Comparison of ENCODE assay signal across 8 cellular contexts in genomic region chr19:20664342-20664916, GRCh38. TPM values are rescaled to one million over a fixed set of nuclear protein-coding genes. Genes with fewer than 3 reads are reported as not detected.
DNase-seq lines count a peak whose midpoint lies in the region; ATAC-seq, FAIRE-seq and TF ChIP-seq lines count a peak whose summit lies in the region.
"Not testable (repeated sequence)": the region's sequence is repeated elsewhere in the genome, so short reads cannot be mapped to it uniquely, and the experiment has no call there.
"Had no signal": no experiment of that assay in that cellular context is flagged by ENCODE, and none has a peak within 500 bp of the region (broad histone marks: within the 10 kb centered on the region; RNA-seq: fewer than 3 reads in every experiment).

No MANE protein-coding gene starts in this region.

- TF ChIP-seq CTCF in SU-DHL-6 (IDR thresholded peaks at IDR 0.05; ENCODE audit: insufficient read depth, low read length, poor library complexity, severe bottlenecking); HepG2 (CRISPR knock-in tag; IDR thresholded peaks at IDR 0.05); osteoblast (IDR thresholded peaks at IDR 0.05; ENCODE audit: extremely low read depth, low read depth, low read length): not testable (repeated sequence)

- not testable (repeated sequence) for H3K9me3 ChIP-seq in SU-DHL-6 (ENCODE audit: insufficient read depth, low read length); osteoblast (ENCODE audit: low read depth, low read length)
- peaks cover 35% of the 10 kb centered on the region for H3K9me3 ChIP-seq in HepG2 (ENCODE audit: low read length)

- H3K27me3 ChIP-seq in SU-DHL-6 (ENCODE audit: low read length); HepG2 (ENCODE audit: control insufficient read depth in 1 of 2, insufficient read depth in 2 of 2, low read length in 2 of 2); osteoblast (ENCODE audit: insufficient read depth, low read length): not testable (repeated sequence)

- H3K79me2 ChIP-seq in SU-DHL-6 (ENCODE audit: insufficient read depth, low read length) (peaks cover 19% of the 10 kb centered on the region), HepG2 (ENCODE audit: insufficient read depth, low read length) (peaks cover 16% of the 10 kb centered on the region), osteoblast (ENCODE audit: insufficient read depth, low read length) (peaks cover 14% of the 10 kb centered on the region)

- TF ChIP-seq EP300 in HepG2 (IDR thresholded peaks at IDR 0.05; ENCODE audit: low read depth in 2 of 2, low read length in 2 of 2), result 0 out of 4 replicates have a peak, but pooled peaks of 1 of the 2 experiments have one; percentile 5
- not testable (repeated sequence) for TF ChIP-seq EP300 in HepG2 (CRISPR knock-in tag; IDR thresholded peaks at IDR 0.05; ENCODE audit: borderline replicate concordance)

- peak overlapping the region; percentile 59 for H3K4me3 Mint-ChIP-seq in activated naive CD4-positive, alpha-beta T cell treated with anti-CD3 and anti-CD28 coated beads for 36 hours
- peak overlapping the region; percentile 43 for H3K4me3 Mint-ChIP-seq in central memory CD8-positive, alpha-beta T cell
- H3K4me3 Mint-ChIP-seq in stimulated activated naive CD8-positive, alpha-beta T cell treated with anti-CD3 and anti-CD28 coated beads, Interleukin-15, amount 100 ng/mL, for 72 hours, result peak overlapping the region; percentile 18 to 60

- not testable (repeated sequence) for TF ChIP-seq RAD21 in HepG2 (CRISPR knock-in tag; IDR thresholded peaks at IDR 0.05)

- H3K9me2 ChIP-seq in SU-DHL-6 (replicated peaks; ENCODE audit: insufficient read depth, low read length), result not testable (repeated sequence)

- H3K4me3 ChIP-seq in SU-DHL-6 (ENCODE audit: insufficient read depth, low read length, poor library complexity, severe bottlenecking); osteoblast (ENCODE audit: insufficient read depth, low read length): not testable (repeated sequence)
- H3K4me3 ChIP-seq in HepG2 (replicated peaks in 1 of 3; ENCODE audit: insufficient read depth in 1 of 3, low read depth in 2 of 3, low read length in 3 of 3), result peak overlapping the region; percentile 32 to 44 (median 34); a peak in 5 of 6 replicates

- WGBS in HepG2 (ENCODE audit: low lambda C conversion rate), result 14% methylated on average over 9 of the region's 11 CpGs

- in situ Hi-C loops in HepG2 (cut with HindIII; ENCODE audit: extremely low pct_ligation_motif_present, low pct_unique_long_range_greater_than_20kb), result not testable (repeated sequence)

- ATAC-seq in central memory CD8-positive, alpha-beta T cell (replicated peaks; ENCODE audit: extremely low read depth, poor library complexity, severe bottlenecking); stimulated activated naive CD8-positive, alpha-beta T cell treated with anti-CD3 and anti-CD28 coated beads, Interleukin-15, amount 100 ng/mL, for 72 hours: not testable (repeated sequence)
- ATAC-seq in HepG2, result peak; percentile 46

- not testable (repeated sequence) for H4K20me1 ChIP-seq in SU-DHL-6 (ENCODE audit: low read depth, low read length); HepG2 (ENCODE audit: insufficient read depth, low read length); osteoblast (ENCODE audit: insufficient read depth, low read length)

- FAIRE-seq in HepG2 (lab: Jason Lieb, UNC), result not testable (repeated sequence)

- peak in 1 of 2 experiments; percentile 51; a peak in 2 of 4 replicates for TF ChIP-seq POLR2A in HepG2 (IDR thresholded peaks at IDR 0.05; ENCODE audit: insufficient read depth in 1 of 2, low read depth in 2 of 2, low read length in 2 of 2)

- H2AFZ ChIP-seq in SU-DHL-6 (ENCODE audit: low read depth, low read length, severe bottlenecking), result peak overlapping the region; percentile 57
- not testable (repeated sequence) for H2AFZ ChIP-seq in HepG2 (ENCODE audit: low read length)
- peak overlapping the region; percentile 95 for H2AFZ ChIP-seq in osteoblast (ENCODE audit: low read length)

- not testable (repeated sequence) for H3K27me3 Mint-ChIP-seq in activated naive CD4-positive, alpha-beta T cell treated with anti-CD3 and anti-CD28 coated beads for 36 hours (ENCODE audit: low read depth); central memory CD8-positive, alpha-beta T cell; stimulated activated naive CD8-positive, alpha-beta T cell treated with anti-CD3 and anti-CD28 coated beads, Interleukin-15, amount 100 ng/mL, for 72 hours

- H3K9me3 Mint-ChIP-seq in activated naive CD4-positive, alpha-beta T cell treated with anti-CD3 and anti-CD28 coated beads for 36 hours, result peaks cover 12% of the 10 kb centered on the region
- H3K9me3 Mint-ChIP-seq in central memory CD8-positive, alpha-beta T cell, result not testable (repeated sequence)
- peaks cover 13 to 39% of the 10 kb centered on the region in 2 donors for H3K9me3 Mint-ChIP-seq in stimulated activated naive CD8-positive, alpha-beta T cell treated with anti-CD3 and anti-CD28 coated beads, Interleukin-15, amount 100 ng/mL, for 72 hours

- H3K36me3 Mint-ChIP-seq in activated naive CD4-positive, alpha-beta T cell treated with anti-CD3 and anti-CD28 coated beads for 36 hours (ENCODE audit: low read depth), result peaks cover 31% of the 10 kb centered on the region
- H3K36me3 Mint-ChIP-seq in central memory CD8-positive, alpha-beta T cell (ENCODE audit: insufficient read depth), result peaks cover 13% of the 10 kb centered on the region

- intact Hi-C loops in activated naive CD4-positive, alpha-beta T cell treated with anti-CD3 and anti-CD28 coated beads for 36 hours (cut with micrococcal nuclease), result loop anchor here (5.0 kb wide), 3 partner anchors 358 to 1173 kb away; partner anchors contain the start of genes ZNF100, ZNF43 and ZNF430
- intact Hi-C loops in HepG2 (cut with micrococcal nuclease; ENCODE audit: unreplicated experiment), result not testable (repeated sequence)

- BruUV-seq in HepG2 (replicated peaks; lab: Mats Ljungman, UMichigan), result not testable (repeated sequence)

- peak; percentile 72 for DNase-seq in DMS53 (lab: John Stamatoyannopoulos, UW)
- not testable (repeated sequence) for DNase-seq in activated naive CD4-positive, alpha-beta T cell treated with anti-CD3 and anti-CD28 coated beads for 36 hours; central memory CD8-positive, alpha-beta T cell (ENCODE audit: low spot score in 2 of 2); osteoblast (ENCODE audit: insufficient read length, low spot score, missing footprints); stimulated activated naive CD8-positive, alpha-beta T cell treated with anti-CD3 and anti-CD28 coated beads, Interleukin-15, amount 100 ng/mL, for 72 hours
- DNase-seq in HepG2 (ENCODE audit: low spot score), result peak; percentile 3

- H3K4me2 ChIP-seq in SU-DHL-6 (ENCODE audit: low read depth, low read length, poor library complexity, severe bottlenecking) (peak overlapping the region; percentile 3), HepG2 (ENCODE audit: low read depth, low read length) (peak overlapping the region; percentile 57), osteoblast (ENCODE audit: insufficient read depth, low read length) (peak overlapping the region; percentile 67)

- not testable (repeated sequence) for H3K9ac ChIP-seq in SU-DHL-6 (ENCODE audit: low read length)
- peak overlapping the region; percentile 64 for H3K9ac ChIP-seq in HepG2 (ENCODE audit: insufficient read depth, low read depth, low read length)

- not testable (repeated sequence) for H3K27ac Mint-ChIP-seq in activated naive CD4-positive, alpha-beta T cell treated with anti-CD3 and anti-CD28 coated beads for 36 hours; central memory CD8-positive, alpha-beta T cell (ENCODE audit: low read depth); stimulated activated naive CD8-positive, alpha-beta T cell treated with anti-CD3 and anti-CD28 coated beads, Interleukin-15, amount 100 ng/mL, for 72 hours

- not testable (repeated sequence) for H3K27ac ChIP-seq in SU-DHL-6 (ENCODE audit: low read depth, low read length); osteoblast (ENCODE audit: low read depth, low read length)
- H3K27ac ChIP-seq in HepG2 (ENCODE audit: extremely low read length, insufficient read depth, low read length), result peak overlapping the region; percentile 78

- H3F3A ChIP-seq in SU-DHL-6 (ENCODE audit: insufficient read depth), result not testable (repeated sequence)

- peaks cover 41% of the 10 kb centered on the region for H3K4me1 ChIP-seq in HepG2 (ENCODE audit: insufficient read depth, low read length)
- not testable (repeated sequence) for H3K4me1 ChIP-seq in osteoblast (ENCODE audit: insufficient read depth, low read length)

- POLR2A ChIA-PET in HepG2 (lab: Yijun Ruan, JAX), result interaction anchor here (1.0 to 1.4 kb wide), 4 partner anchors 99 to 888 kb away, joined by 3 to 6 read pairs (median 4); partner anchors contain the start of genes ZNF66, ZNF737 and ZNF85

- not testable (repeated sequence) for H3K36me3 ChIP-seq in SU-DHL-6 (ENCODE audit: low read length); HepG2 (replicated peaks in 1 of 2; ENCODE audit: control insufficient read depth in 1 of 2, insufficient read depth in 2 of 2, low read length in 2 of 2); osteoblast (ENCODE audit: insufficient read depth, low read length)

- H3K4me1 Mint-ChIP-seq in activated naive CD4-positive, alpha-beta T cell treated with anti-CD3 and anti-CD28 coated beads for 36 hours (ENCODE audit: low read depth), result peaks cover 17% of the 10 kb centered on the region
- not testable (repeated sequence) for H3K4me1 Mint-ChIP-seq in central memory CD8-positive, alpha-beta T cell; stimulated activated naive CD8-positive, alpha-beta T cell treated with anti-CD3 and anti-CD28 coated beads, Interleukin-15, amount 100 ng/mL, for 72 hours

- CTCF ChIA-PET in activated naive CD4-positive, alpha-beta T cell treated with anti-CD3 and anti-CD28 coated beads for 36 hours (lab: Charles Lee); HepG2 (lab: Yijun Ruan, JAX; ENCODE audit: low intra/inter-chr PET ratio, low total read pairs): not testable (repeated sequence)

RNA-seq across cellular contexts. Expression of gene ZNF626, which starts 3.1 kb away (rescaled TPM):
- 1 to 10 TPM; 8.2 to 9.8 TPM for total RNA-seq in activated naive CD4-positive, alpha-beta T cell treated with anti-CD3 and anti-CD28 coated beads for 36 hours
- total RNA-seq in HepG2 (2016; rRNA removed; fragmentation: Illumina TruSeq; extraction: Trizol) (4.1 and 4.9 TPM in 2 replicates), osteoblast (15.6 and 19.9 TPM in 2 replicates)
- total RNA-seq in HepG2 (2016; cell fraction: cytosol; rRNA removed; fragmentation: Illumina TruSeq; extraction: Trizol; ENCODE audit: low read depth), result 0.71 and 0.88 TPM in 2 replicates
- 3.9 and 5.5 TPM in 2 replicates for total RNA-seq in HepG2 (2016; cell fraction: insoluble cytoplasmic fraction; rRNA removed; fragmentation: Illumina TruSeq; extraction: Trizol)
- total RNA-seq in HepG2 (2016; cell fraction: membrane; rRNA removed; fragmentation: Illumina TruSeq; extraction: Trizol), result 1.7 and 1.8 TPM in 2 replicates
- 4.8 and 5.6 TPM in 2 replicates for total RNA-seq in HepG2 (2016; cell fraction: nucleus; rRNA removed; fragmentation: Illumina TruSeq; extraction: Trizol)
- polyA plus RNA-seq in HepG2 (2011; rRNA removed), result 3.5 and 3.6 TPM in 2 replicates
- 1.7 and 3.2 TPM in 2 replicates for polyA plus RNA-seq in HepG2 (2011; cell fraction: cytosol; rRNA removed)
- polyA plus RNA-seq in HepG2 (2011; cell fraction: nucleus; rRNA removed), result 1.6 and 2.1 TPM in 2 replicates
- polyA plus RNA-seq in HepG2 (2012), result 3.1 and 3.7 TPM in 2 replicates
- polyA plus RNA-seq in HepG2 (2016; cell fraction: cytosol; fragmentation: Illumina TruSeq; extraction: Trizol; ENCODE audit: low read depth), result 0.47 and 0.74 TPM in 2 replicates
- polyA plus RNA-seq in HepG2 (2016; cell fraction: insoluble cytoplasmic fraction; fragmentation: Illumina TruSeq; extraction: Trizol; ENCODE audit: low read depth), result 3.3 and 4.2 TPM in 2 replicates
- polyA plus RNA-seq in HepG2 (2016; cell fraction: membrane; fragmentation: Illumina TruSeq; extraction: Trizol; ENCODE audit: low read depth), result 0.85 and 1.1 TPM in 2 replicates
- 2.0 and 3.0 TPM in 2 replicates for polyA plus RNA-seq in HepG2 (2016; cell fraction: nucleus; fragmentation: Illumina TruSeq; extraction: Trizol; ENCODE audit: insufficient read depth, low read depth)
- 1.8 TPM in 1 of 2 replicates, not detected in the other for polyA minus RNA-seq in HepG2 (2011; rRNA and poly(A)+ RNA removed; ENCODE audit: low replicate concordance)
- 3.9 and 4.8 TPM in 2 replicates for polyA minus RNA-seq in HepG2 (2011; cell fraction: cytosol; rRNA and poly(A)+ RNA removed)
- 9.4 and 14.2 TPM in 2 replicates for polyA minus RNA-seq in HepG2 (2011; cell fraction: nucleus; rRNA and poly(A)+ RNA removed)
- total RNA-seq: H7 had no signal

Comparison
In these comparisons a context has a peak if more than half of its experiments do, and no peak if none do; other contexts are left out.
1. H3K4me2 ChIP-seq: peak in every context shown above with its lines; median percentile 67 in osteoblast; 57 in HepG2; 3 in SU-DHL-6.